22 cellular contexts compared by ENCODE assay signal in genomic region chr13:98377635-98378378, GRCh38.
"Had no signal": no experiment of that assay in that cellular context is flagged by ENCODE, and none has a peak within 500 bp of the region (broad histone marks: within the 10 kb centered on the region; RNA-seq: fewer than 3 reads in every experiment).

No MANE protein-coding gene starts in this region.

- H3K9ac ChIP-seq: neural progenitor cell had no signal

- H3K27me3 ChIP-seq: gastrocnemius medialis, neural progenitor cell, spleen had no signal

- H3K36me3 Mint-ChIP-seq: activated naive CD8-positive, alpha-beta T cell treated with anti-CD3 and anti-CD28 coated beads, Interleukin-2, amount 10 ng/mL, durations not matched to agents 7 days and 5 days; naive thymus-derived CD4-positive, alpha-beta T cell had no signal

- ATAC-seq: activated T-cell treated with anti-CD3 and anti-CD28 coated beads, Interleukin-2, amount 50 U/mL, for 72 hours; gastrocnemius medialis; left colon; naive thymus-derived CD4-positive, alpha-beta T cell; T-helper 17 cell had no signal

- H3K36me3 ChIP-seq: gastrocnemius medialis, neural progenitor cell, prostate gland, spleen, thoracic aorta had no signal

- H3K9me3 ChIP-seq: gastrocnemius medialis, prostate gland had no signal

- H3K27ac ChIP-seq: gastrocnemius medialis, neural progenitor cell, prostate gland, spleen, thoracic aorta had no signal

- H3K27ac Mint-ChIP-seq: activated B cell treated with CpG ODN at 0.5 μM for 24 hours; activated naive CD4-positive, alpha-beta T cell treated with anti-CD3 and anti-CD28 coated beads for 36 hours; activated naive CD8-positive, alpha-beta T cell treated with anti-CD3 and anti-CD28 coated beads, Interleukin-2, amount 10 ng/mL, durations not matched to agents 7 days and 5 days; activated T-cell treated with anti-CD3 and anti-CD28 coated beads, Interleukin-2, amount 50 U/mL, for 72 hours; naive thymus-derived CD4-positive, alpha-beta T cell; neural progenitor cell; T-helper 17 cell; type B pancreatic cell had no signal

- H3K27me3 Mint-ChIP-seq: type B pancreatic cell had no signal

- H3K4me1 Mint-ChIP-seq: activated B cell treated with CpG ODN at 0.5 μM for 24 hours; activated naive CD8-positive, alpha-beta T cell treated with anti-CD3 and anti-CD28 coated beads, Interleukin-2, amount 10 ng/mL, durations not matched to agents 7 days and 5 days; naive thymus-derived CD4-positive, alpha-beta T cell; T-helper 17 cell had no signal

- H3K4me2 ChIP-seq: neural progenitor cell had no signal

- H3K4me1 ChIP-seq: gastrocnemius medialis, prostate gland had no signal

- H2AFZ ChIP-seq: neural progenitor cell had no signal

- H3K4me3 Mint-ChIP-seq: activated B cell treated with CpG ODN at 0.5 μM for 24 hours; activated naive CD4-positive, alpha-beta T cell treated with anti-CD3 and anti-CD28 coated beads for 36 hours; activated naive CD8-positive, alpha-beta T cell treated with anti-CD3 and anti-CD28 coated beads, Interleukin-2, amount 10 ng/mL, durations not matched to agents 7 days and 5 days; activated T-cell treated with anti-CD3 and anti-CD28 coated beads, Interleukin-2, amount 50 U/mL, for 72 hours; naive thymus-derived CD4-positive, alpha-beta T cell; neural progenitor cell; T-helper 17 cell; type B pancreatic cell had no signal

- H3K4me3 ChIP-seq: gastrocnemius medialis, lung, neural progenitor cell, prostate gland, spleen, thoracic aorta had no signal

- DNase-seq: activated B cell treated with CpG ODN at 0.5 μM for 24 hours; activated CD4-positive, alpha-beta T cell treated with anti-CD3 and anti-CD28 coated beads for 4 hours; activated CD4-positive, alpha-beta T cell treated with anti-CD3 and anti-CD28 coated beads, Interleukin-2, amount 50 U/mL, for 48 hours; activated effector memory CD4-positive, alpha-beta T cell treated with Interleukin-2 at 50 U/mL for 16 hours; activated naive CD4-positive, alpha-beta T cell treated with anti-CD3 and anti-CD28 coated beads for 36 hours; activated naive CD8-positive, alpha-beta T cell treated with anti-CD3 and anti-CD28 coated beads, Interleukin-2, amount 10 ng/mL, durations not matched to agents 7 days and 5 days; activated T-cell treated with anti-CD3 and anti-CD28 coated beads, Interleukin-2, amount 50 U/mL, for 72 hours; amniotic stem cell; gastrocnemius medialis; hypothalamus; left colon; naive thymus-derived CD4-positive, alpha-beta T cell; spleen; stimulated activated CD4-positive, alpha-beta T cell treated with anti-CD3 and anti-CD28 coated beads, Interleukin-4, amount 100 ng/mL, for 24 hours; stimulated activated naive CD4-positive, alpha-beta T cell treated with Interleukin-2 at 50 U/mL for 16 hours; SW 1271; T-helper 17 cell had no signal
